8 cellular contexts compared by ENCODE assay signal in genomic region chr2:53787911-53788289, GRCh38. TPM values are rescaled to one million over a fixed set of nuclear protein-coding genes. Genes with fewer than 3 reads are reported as not detected.
DNase-seq lines count a peak whose midpoint lies in the region; ATAC-seq, FAIRE-seq and TF ChIP-seq lines count a peak whose summit lies in the region.

No MANE protein-coding gene starts in this region.

- peaks cover 42% of the 10 kb centered on the region for H3K4me1 Mint-ChIP-seq in HFFc6 (ENCODE audit: low read depth)
- H3K4me1 Mint-ChIP-seq in brain, result peaks cover 66% of the 10 kb centered on the region

- peak overlapping the region; percentile 84 to 91; a peak in 5 of 6 replicates for H3K27ac ChIP-seq in A549
- peak overlapping the region; percentile 88 for H3K27ac ChIP-seq in mesodermal cell (ENCODE audit: low read depth, low read length, severe bottlenecking)

- H3K27ac Mint-ChIP-seq in HFFc6 (peak overlapping the region; percentile 89), brain (peak overlapping the region; percentile 94 to 100 (median 98))

- H3K36me3 ChIP-seq in mesodermal cell (ENCODE audit: control insufficient read depth, insufficient read depth, low read length), result peaks cover 11% of the 10 kb centered on the region

- H3K27me3 Mint-ChIP-seq in HFFc6 (ENCODE audit: insufficient read depth), result no peaks in the 10 kb centered on the region; the same call in none of the 2 replicates
- H3K27me3 Mint-ChIP-seq in brain, result peaks cover 20% of the 10 kb centered on the region

- TF ChIP-seq CTCF in A549 (IDR thresholded peaks at IDR 0.05) (no peak), HFFc6 (IDR thresholded peaks at IDR 0.05) (no peak), brain (conservative IDR thresholded peaks at IDR 0.05) (no peak)

- H3K4me2 ChIP-seq in A549, result peak overlapping the region; percentile 82

- ATAC-seq in A549 (no peak), HG02884 (IDR thresholded peaks at IDR 0.05; ENCODE audit: unreplicated experiment) (no peak)

- TF ChIP-seq EP300 in A549 (IDR thresholded peaks at IDR 0.05), result no peak

- H3K4me3 Mint-ChIP-seq in HFFc6, result peak overlapping the region; percentile 98
- H3K4me3 Mint-ChIP-seq in brain, result peak overlapping the region; percentile 95 to 99 (median 98)

- POLR2A ChIA-PET in A549 (lab: Yijun Ruan, JAX), result interaction anchor here (0.6 to 5.0 kb wide), 4 partner anchors 20 to 283 kb away, joined by 3 to 39 read pairs (median 7); partner anchors contain the start of genes CHAC2 and PSME4

- DNase-seq in A549 (ENCODE audit: low read depth in 1 of 2, low spot score in 1 of 2) (no peak), HFFc6 (no peak), kidney tubule cell (ENCODE audit: low spot score) (no peak), A172 (ENCODE audit: low spot score) (no peak), SK-N-DZ (ENCODE audit: low spot score) (no peak)

- peaks cover 17% of the 10 kb centered on the region for H3K4me1 ChIP-seq in A549
- peaks cover 10% of the 10 kb centered on the region for H3K4me1 ChIP-seq in mesodermal cell (ENCODE audit: control insufficient read depth, insufficient read depth, low read length, poor library complexity, severe bottlenecking)

- CTCF ChIA-PET in A549 (lab: Yijun Ruan, JAX), result interaction anchor here (0.6 to 1.1 kb wide), 3 partner anchors 17 to 32 kb away, joined by 3 read pairs; no protein-coding TSS in a partner anchor

- peaks cover 13% of the 10 kb centered on the region for H3K36me3 Mint-ChIP-seq in HFFc6 (ENCODE audit: low read depth)
- peaks cover 13% of the 10 kb centered on the region for H3K36me3 Mint-ChIP-seq in brain

- no peak for TF ChIP-seq POLR2A in A549 (IDR thresholded peaks at IDR 0.05; ENCODE audit: low read length)

- 10% methylated on average over 7 of the region's 7 CpGs for WGBS in A549 (ENCODE audit: missing lambda C conversion rate)
- 30 to 60% methylated on average over 1 to 2 of the region's 7 CpGs for WGBS in mesodermal cell (ENCODE audit: insufficient coverage in 2 of 2), 2 experiments

- H3K9me3 ChIP-seq in A549 (no peaks in the 10 kb centered on the region), mesodermal cell (ENCODE audit: control insufficient read depth, low read length) (no peaks in the 10 kb centered on the region)

- FAIRE-seq in A549 (lab: Jason Lieb, UNC), result no peak

- no peak for TF ChIP-seq RAD21 in A549 (conservative IDR thresholded peaks at IDR 0.05 in 1 of 2, IDR thresholded peaks at IDR 0.05 in 1 of 2)

- H3K4me3 ChIP-seq in A549 (peak overlapping the region; percentile 80), mesodermal cell (ENCODE audit: extremely low read depth, insufficient read depth, low read length, poor library complexity, severe bottlenecking) (peak overlapping the region; percentile 76)

- H3K9me3 Mint-ChIP-seq in HFFc6, result no peaks in the 10 kb centered on the region
- peaks cover 0 to 3% (median 0%) of the 10 kb centered on the region in 5 experiments for H3K9me3 Mint-ChIP-seq in brain

TF ChIP-seq in A549, 52 proteins besides CTCF, POLR2A, EP300 and RAD21:
- TF ChIP-seq TFCP2L1 (CRISPR knock-in tag; IDR thresholded peaks at IDR 0.05) (no peak), HDAC2 (IDR thresholded peaks at IDR 0.05) (no peak), BCL3 (IDR thresholded peaks at IDR 0.05) (no peak), ZSCAN20 (CRISPR knock-in tag; IDR thresholded peaks at IDR 0.05) (no peak), REST (IDR thresholded peaks at IDR 0.05) (no peak), BHLHE40 (IDR thresholded peaks at IDR 0.05; ENCODE audit: low read depth, low read length) (no peak)

RNA-seq across cellular contexts. Expression of gene ERLEC1, which starts 1.1 kb away (rescaled TPM):
- polyA plus RNA-seq in A549 (2011; rRNA removed) (97.4 and 113 TPM in 2 replicates), A549 (2017; fragmentation: RNase III; extraction: RNeasy Plus Mini Kit Qiagen cat#74134 plus additional on column Dnase treatment) (53.7 to 58.7 TPM (median 57.1 TPM) in 3 replicates), brain (ENCODE audit: insufficient read depth, low read depth, low replicate concordance) (16.8 TPM)
- 46.4 and 58.9 TPM in 2 replicates for polyA plus RNA-seq in A549 (2012; cell fraction: cytosol; rRNA removed)
- polyA plus RNA-seq in A549 (2012; cell fraction: nucleus; rRNA removed), result 19.4 and 28.1 TPM in 2 replicates
- polyA minus RNA-seq in A549 (2011; rRNA and poly(A)+ RNA removed), result 13.7 and 14.9 TPM in 2 replicates
- total RNA-seq in HFFc6 (2021; fragmentation: NEBNext Ultra II Directional; extraction: Animal tissue kit (Norgen Biotek cat#: 25700)), result 100 to 1,000 TPM in 1 of 6 experiments, 10 to 100 TPM in 5; 86.0 to 102 (median 93.7) TPM
- 65.7 TPM for polyA plus RNA-seq in mesodermal cell (2013, experiment 1 of 2)
- 66.7 TPM for polyA plus RNA-seq in mesodermal cell (2013, experiment 2 of 2)
- 68.9 and 76.3 TPM in 2 replicates for total RNA-seq in A172 (2014; rRNA removed; shearing (Covaris generic))
- polyA plus RNA-seq in SK-N-DZ (2014; cell fraction: cytosol; rRNA removed), result 36.4 and 37.7 TPM in 2 replicates
- 24.3 and 33.0 TPM in 2 replicates for polyA plus RNA-seq in SK-N-DZ (2014; cell fraction: nucleus; rRNA removed)

RNA-seq across cellular contexts. Expression of gene ASB3, which starts 1.1 kb away (rescaled TPM):
- polyA plus RNA-seq in A549 (2011; rRNA removed) (35.9 and 38.4 TPM in 2 replicates), A549 (2017; fragmentation: RNase III; extraction: RNeasy Plus Mini Kit Qiagen cat#74134 plus additional on column Dnase treatment) (12.4 to 14.1 TPM (median 13.5 TPM) in 3 replicates), brain (ENCODE audit: insufficient read depth, low read depth, low replicate concordance) (20.5 TPM)
- 9.0 and 10.5 TPM in 2 replicates for polyA plus RNA-seq in A549 (2012; cell fraction: cytosol; rRNA removed)
- 6.5 and 11.3 TPM in 2 replicates for polyA plus RNA-seq in A549 (2012; cell fraction: nucleus; rRNA removed)
- 23.1 and 23.8 TPM in 2 replicates for polyA minus RNA-seq in A549 (2011; rRNA and poly(A)+ RNA removed)
- total RNA-seq in HFFc6 (2021; fragmentation: NEBNext Ultra II Directional; extraction: Animal tissue kit (Norgen Biotek cat#: 25700)), result 10 to 100 TPM; 15.7 to 22.0 (median 17.3) TPM
- 29.0 TPM for polyA plus RNA-seq in mesodermal cell (2013, experiment 1 of 2)
- polyA plus RNA-seq in mesodermal cell (2013, experiment 2 of 2), result 29.0 TPM
- total RNA-seq in A172 (2014; rRNA removed; shearing (Covaris generic)), result 22.1 and 33.1 TPM in 2 replicates
- polyA plus RNA-seq in SK-N-DZ (2014; cell fraction: cytosol; rRNA removed), result 32.3 and 32.4 TPM in 2 replicates
- polyA plus RNA-seq in SK-N-DZ (2014; cell fraction: nucleus; rRNA removed), result 17.5 and 27.1 TPM in 2 replicates

RNA-seq across cellular contexts. Expression of gene CHAC2, which starts 20.3 kb away (rescaled TPM):
- 15.2 and 21.8 TPM in 2 replicates for polyA plus RNA-seq in A549 (2011; rRNA removed)
- 8.9 and 9.4 TPM in 2 replicates for polyA plus RNA-seq in A549 (2012; cell fraction: cytosol; rRNA removed)
- 3.0 and 5.2 TPM in 2 replicates for polyA plus RNA-seq in A549 (2012; cell fraction: nucleus; rRNA removed)
- polyA plus RNA-seq in A549 (2017; fragmentation: RNase III; extraction: RNeasy Plus Mini Kit Qiagen cat#74134 plus additional on column Dnase treatment), result 18.4 to 21.2 TPM (median 20.1 TPM) in 3 replicates
- polyA minus RNA-seq in A549 (2011; rRNA and poly(A)+ RNA removed), result 3.6 and 5.2 TPM in 2 replicates
- total RNA-seq in HFFc6 (2021; fragmentation: NEBNext Ultra II Directional; extraction: Animal tissue kit (Norgen Biotek cat#: 25700)), result 1 to 10 TPM; 4.7 to 7.2 (median 5.4) TPM
- polyA plus RNA-seq in brain (ENCODE audit: insufficient read depth, low read depth, low replicate concordance), result 1.4 TPM
- polyA plus RNA-seq in mesodermal cell (2013, experiment 1 of 2), result 3.3 TPM
- polyA plus RNA-seq in mesodermal cell (2013, experiment 2 of 2), result 3.8 TPM
- total RNA-seq in A172 (2014; rRNA removed; shearing (Covaris generic)), result 22.5 and 30.9 TPM in 2 replicates
- polyA plus RNA-seq in SK-N-DZ (2014; cell fraction: cytosol; rRNA removed), result 14.8 and 19.1 TPM in 2 replicates
- polyA plus RNA-seq in SK-N-DZ (2014; cell fraction: nucleus; rRNA removed), result 8.0 and 15.4 TPM in 2 replicates
